7 cellular contexts compared by ENCODE assay signal in genomic region chr9:111597852-111598729, GRCh38. TPM values are rescaled to one million over a fixed set of nuclear protein-coding genes. Genes with fewer than 3 reads are reported as not detected.
DNase-seq lines count a peak whose midpoint lies in the region; ATAC-seq and TF ChIP-seq lines count a peak whose summit lies in the region.

No MANE protein-coding gene starts in this region.

- H3K9me3 ChIP-seq in endodermal cell (ENCODE audit: control insufficient read depth, low read length), result peaks cover 9% of the 10 kb centered on the region

- H3K4me3 ChIP-seq in GM12864 (ENCODE audit: low read depth, low read length) (peak overlapping the region; percentile 61), endodermal cell (ENCODE audit: low read length) (peak overlapping the region; percentile 86)

- peaks cover 22% of the 10 kb centered on the region for H3K4me1 Mint-ChIP-seq in endodermal cell
- H3K4me1 Mint-ChIP-seq in stimulated activated effector memory CD8-positive, alpha-beta T cell treated with anti-CD3 and anti-CD28 coated beads, Interleukin-12 subunit alpha, Interleukin-12 subunit beta, amount 100 ng/mL, for 72 hours, result peaks cover 27% of the 10 kb centered on the region

- H3K4me3 Mint-ChIP-seq in endodermal cell, result peak overlapping the region; percentile 94
- peak overlapping the region; percentile 82 for H3K4me3 Mint-ChIP-seq in stimulated activated effector memory CD8-positive, alpha-beta T cell treated with anti-CD3 and anti-CD28 coated beads, Interleukin-12 subunit alpha, Interleukin-12 subunit beta, amount 100 ng/mL, for 72 hours

- peak; percentile 22 for DNase-seq in GM12864 (ENCODE audit: low read depth)
- DNase-seq in NCI-H526 (lab: John Stamatoyannopoulos, UW), result peak; percentile 7 to 50
- DNase-seq in activated CD8-positive, alpha-beta memory T cell treated with anti-CD3 and anti-CD28 coated beads for 4 hours (ENCODE audit: low read depth in 2 of 2), result peak; percentile 3 to 7
- DNase-seq in endodermal cell, result peak; percentile 93
- DNase-seq in middle frontal gyrus (ENCODE audit: extremely low spot score, low spot score), result peak; percentile 11
- peak; percentile 6 to 62 for DNase-seq in stimulated activated effector memory CD8-positive, alpha-beta T cell treated with anti-CD3 and anti-CD28 coated beads, Interleukin-12 subunit alpha, Interleukin-12 subunit beta, amount 100 ng/mL, for 72 hours (ENCODE audit: low spot score in 2 of 2)

- peak; percentile 69 for ATAC-seq in HG03064 (IDR thresholded peaks at IDR 0.05; ENCODE audit: low read depth, unreplicated experiment)
- ATAC-seq in stimulated activated effector memory CD8-positive, alpha-beta T cell treated with anti-CD3 and anti-CD28 coated beads, Interleukin-12 subunit alpha, Interleukin-12 subunit beta, amount 100 ng/mL, for 72 hours, result peak; percentile 58

- no peaks in the 10 kb centered on the region for H3K27me3 ChIP-seq in endodermal cell (ENCODE audit: control insufficient read depth, insufficient read depth, low read length, poor library complexity, severe bottlenecking)

- H3K27ac Mint-ChIP-seq in endodermal cell, result peak overlapping the region; percentile 93
- no peak overlapping the region for H3K27ac Mint-ChIP-seq in stimulated activated effector memory CD8-positive, alpha-beta T cell treated with anti-CD3 and anti-CD28 coated beads, Interleukin-12 subunit alpha, Interleukin-12 subunit beta, amount 100 ng/mL, for 72 hours

- H3K9me3 Mint-ChIP-seq in endodermal cell, result peaks cover 8% of the 10 kb centered on the region
- no peaks in the 10 kb centered on the region for H3K9me3 Mint-ChIP-seq in stimulated activated effector memory CD8-positive, alpha-beta T cell treated with anti-CD3 and anti-CD28 coated beads, Interleukin-12 subunit alpha, Interleukin-12 subunit beta, amount 100 ng/mL, for 72 hours

- no peak overlapping the region for H3K27ac ChIP-seq in endodermal cell (ENCODE audit: low read depth, low read length)

- WGBS in endodermal cell (ENCODE audit: insufficient coverage in 1 of 2, insufficient read length in 1 of 2), 2 experiments, result 10 to 14% methylated on average over 34 to 41 of the region's 41 CpGs

- peaks cover 38% of the 10 kb centered on the region for H3K36me3 Mint-ChIP-seq in endodermal cell (ENCODE audit: low read depth)
- H3K36me3 Mint-ChIP-seq in stimulated activated effector memory CD8-positive, alpha-beta T cell treated with anti-CD3 and anti-CD28 coated beads, Interleukin-12 subunit alpha, Interleukin-12 subunit beta, amount 100 ng/mL, for 72 hours, result no peaks in the 10 kb centered on the region

- TF ChIP-seq CTCF in GM12864 (IDR thresholded peaks at IDR 0.05; ENCODE audit: low read depth, low read length, missing control alignments), result peak; percentile 71
- TF ChIP-seq CTCF in endodermal cell (conservative IDR thresholded peaks at IDR 0.05), result peak; percentile 87

- H3K4me1 ChIP-seq in endodermal cell (ENCODE audit: control insufficient read depth, insufficient read depth, low read length), result no peaks in the 10 kb centered on the region

- H3K36me3 ChIP-seq in endodermal cell (ENCODE audit: control insufficient read depth, insufficient read depth, low read length), result peaks cover 33% of the 10 kb centered on the region

- peak overlapping the region; percentile 85 for H3K9ac ChIP-seq in endodermal cell (ENCODE audit: extremely low read depth, low read length, poor library complexity, severe bottlenecking)

- H3K27me3 Mint-ChIP-seq in endodermal cell (ENCODE audit: insufficient read depth), result no peaks in the 10 kb centered on the region

RNA-seq across cellular contexts. Expression of gene PTGR1, which starts 1.4 kb away (rescaled TPM):
- 100 to 1,000 TPM; 204 to 442 TPM for total RNA-seq in endodermal cell
- 95.5 TPM for polyA plus RNA-seq in endodermal cell (2013, experiment 1 of 2)
- 87.1 TPM for polyA plus RNA-seq in endodermal cell (2013, experiment 2 of 2)

RNA-seq across cellular contexts. Expression of gene DNAJC25, which starts 33.0 kb away (rescaled TPM):
- 1 to 10 TPM; 6.3 to 7.4 TPM for total RNA-seq in endodermal cell
- polyA plus RNA-seq in endodermal cell (2013, experiment 1 of 2), result 9.3 TPM
- 10.1 TPM for polyA plus RNA-seq in endodermal cell (2013, experiment 2 of 2)

Comparison
In these comparisons a context has a peak if more than half of its experiments do, and no peak if none do; other contexts are left out.
1. DNase-seq: peak in every context shown above with its lines; median percentile 93 in endodermal cell; 34 in stimulated activated effector memory CD8-positive, alpha-beta T cell treated with anti-CD3 and anti-CD28 coated beads, Interleukin-12 subunit alpha, Interleukin-12 subunit beta, amount 100 ng/mL, for 72 hours; 28 in NCI-H526; 22 in GM12864; 11 in middle frontal gyrus; 5 in activated CD8-positive, alpha-beta memory T cell treated with anti-CD3 and anti-CD28 coated beads for 4 hours.